Comparison of ENCODE assay signal across 9 cellular contexts in the genomic region with DNA sequence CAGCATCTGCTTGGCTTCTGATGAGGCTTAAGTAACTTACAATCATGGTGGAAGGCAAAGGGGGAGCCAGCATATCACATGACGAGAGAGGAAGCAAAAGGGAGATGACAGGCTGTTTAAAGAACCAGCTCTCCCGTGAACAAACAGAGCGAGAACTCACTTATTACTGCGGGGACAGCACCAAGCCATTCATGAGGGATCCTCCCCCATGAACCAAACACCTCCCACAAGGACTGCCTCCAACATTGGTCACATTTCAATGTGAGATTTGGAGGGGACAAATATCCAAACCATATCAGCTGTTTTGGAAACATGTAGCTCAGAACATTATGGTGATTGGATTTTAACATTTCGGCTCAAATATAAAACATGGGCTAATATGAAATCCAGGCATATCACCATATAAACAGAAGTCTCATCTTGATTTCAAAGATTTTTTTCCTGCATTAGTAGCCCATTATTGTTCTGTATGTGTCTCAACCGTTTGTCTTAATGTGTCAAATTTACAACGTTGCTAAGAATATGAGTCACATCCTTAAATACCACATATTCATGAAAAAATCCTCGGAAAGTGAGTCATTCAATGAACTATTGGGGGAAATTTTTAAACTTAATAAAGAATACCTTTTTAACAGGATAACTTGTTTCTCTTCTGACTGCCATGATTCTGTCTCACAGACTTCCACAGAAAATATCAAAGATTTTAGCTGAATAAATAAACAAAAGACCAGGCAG.
A peak's percentile ranks its signal among the peaks of the same experiment; 100 is the strongest.
DNase-seq lines count a peak whose midpoint lies in the region; ATAC-seq and TF ChIP-seq lines count a peak whose summit lies in the region.
"Had no signal": no experiment of that assay in that cellular context is flagged by ENCODE, and none has a peak within 500 bp of the region (broad histone marks: within the 10 kb centered on the region; RNA-seq: fewer than 3 reads in every experiment).

No MANE protein-coding gene starts in this region.

- no peaks in the 10 kb centered on the region for H3K4me1 Mint-ChIP-seq in activated T-helper 1 cell treated with anti-CD3 and anti-CD28 coated beads, Interleukin-12 subunit alpha, Interleukin-12 subunit beta, Interleukin-2, Interleukin-4 antibody, amounts not matched to agents 30 ng/mL and 10 ng/mL and 1 ng/mL, durations not matched to agents 14 hours and 24 hours and 36 hours (ENCODE audit: low read depth)
- no peaks in the 10 kb centered on the region for H3K4me1 Mint-ChIP-seq in CD14-positive monocyte
- H3K4me1 Mint-ChIP-seq: activated CD8-positive, alpha-beta memory T cell treated with anti-CD3 and anti-CD28 coated beads, Interleukin-2, amount 10 ng/mL, durations not matched to agents 7 days and 5 days had no signal

- H3K9me3 Mint-ChIP-seq in activated T-helper 1 cell treated with anti-CD3 and anti-CD28 coated beads, Interleukin-12 subunit alpha, Interleukin-12 subunit beta, Interleukin-2, Interleukin-4 antibody, amounts not matched to agents 30 ng/mL and 10 ng/mL and 1 ng/mL, durations not matched to agents 14 hours and 24 hours and 36 hours, result no peaks in the 10 kb centered on the region
- peaks cover 0 to 6% (median 2%) of the 10 kb centered on the region in 7 donors for H3K9me3 Mint-ChIP-seq in CD14-positive monocyte

- H3K27ac Mint-ChIP-seq in activated T-helper 1 cell treated with anti-CD3 and anti-CD28 coated beads, Interleukin-12 subunit alpha, Interleukin-12 subunit beta, Interleukin-2, Interleukin-4 antibody, amounts not matched to agents 30 ng/mL and 10 ng/mL and 1 ng/mL, durations not matched to agents 14 hours and 24 hours and 36 hours, result no peak overlapping the region
- H3K27ac Mint-ChIP-seq in CD14-positive monocyte, result peak overlapping the region in 1 of 7 donors; percentile 15
- H3K27ac Mint-ChIP-seq: activated CD8-positive, alpha-beta memory T cell treated with anti-CD3 and anti-CD28 coated beads, Interleukin-2, amount 10 ng/mL, durations not matched to agents 7 days and 5 days had no signal

- no peaks in the 10 kb centered on the region for H3K36me3 Mint-ChIP-seq in activated T-helper 1 cell treated with anti-CD3 and anti-CD28 coated beads, Interleukin-12 subunit alpha, Interleukin-12 subunit beta, Interleukin-2, Interleukin-4 antibody, amounts not matched to agents 30 ng/mL and 10 ng/mL and 1 ng/mL, durations not matched to agents 14 hours and 24 hours and 36 hours (ENCODE audit: low read depth)
- no peaks in the 10 kb centered on the region for H3K36me3 Mint-ChIP-seq in CD14-positive monocyte
- H3K36me3 Mint-ChIP-seq: activated CD8-positive, alpha-beta memory T cell treated with anti-CD3 and anti-CD28 coated beads, Interleukin-2, amount 10 ng/mL, durations not matched to agents 7 days and 5 days had no signal

- peak; percentile 49 for ATAC-seq in GM18907 (IDR thresholded peaks at IDR 0.05; ENCODE audit: unreplicated experiment)
- ATAC-seq in HG02981 (IDR thresholded peaks at IDR 0.05; ENCODE audit: unreplicated experiment), result peak; percentile 44
- no peak for ATAC-seq in HG03175 (IDR thresholded peaks at IDR 0.05; ENCODE audit: unreplicated experiment)
- ATAC-seq: activated CD8-positive, alpha-beta memory T cell treated with anti-CD3 and anti-CD28 coated beads, Interleukin-2, amount 10 ng/mL, durations not matched to agents 7 days and 5 days; right lobe of liver had no signal

- H3K27me3 Mint-ChIP-seq in activated T-helper 1 cell treated with anti-CD3 and anti-CD28 coated beads, Interleukin-12 subunit alpha, Interleukin-12 subunit beta, Interleukin-2, Interleukin-4 antibody, amounts not matched to agents 30 ng/mL and 10 ng/mL and 1 ng/mL, durations not matched to agents 14 hours and 24 hours and 36 hours (ENCODE audit: insufficient read depth), result no peaks in the 10 kb centered on the region
- peaks cover 0 to 1% (median 0%) of the 10 kb centered on the region in 3 donors for H3K27me3 Mint-ChIP-seq in CD14-positive monocyte (ENCODE audit: low read depth in 3 of 3)
- H3K27me3 Mint-ChIP-seq: activated CD8-positive, alpha-beta memory T cell treated with anti-CD3 and anti-CD28 coated beads, Interleukin-2, amount 10 ng/mL, durations not matched to agents 7 days and 5 days had no signal

- intact Hi-C loops in activated T-helper 1 cell treated with anti-CD3 and anti-CD28 coated beads, Interleukin-12 subunit alpha, Interleukin-12 subunit beta, Interleukin-2, Interleukin-4 antibody, amounts not matched to agents 30 ng/mL and 10 ng/mL and 1 ng/mL, durations not matched to agents 14 hours and 24 hours and 36 hours (cut with micrococcal nuclease), result no loop called here
- intact Hi-C loops in CD14-positive monocyte (cut with micrococcal nuclease), result no loop called here

- DNase-seq in activated T-helper 1 cell treated with anti-CD3 and anti-CD28 coated beads, Interleukin-12 subunit alpha, Interleukin-12 subunit beta, Interleukin-2, Interleukin-4 antibody, amounts not matched to agents 30 ng/mL and 10 ng/mL and 1 ng/mL, durations not matched to agents 14 hours and 24 hours and 36 hours (ENCODE audit: low spot score), result no peak
- peak; percentile 89 for DNase-seq in pulmonary artery endothelial cell (ENCODE audit: low read depth, low spot score)
- no peak for DNase-seq in CD14-positive monocyte (ENCODE audit: low spot score)
- DNase-seq in NCI-H69 (lab: John Stamatoyannopoulos, UW), result no peak
- DNase-seq: activated CD8-positive, alpha-beta memory T cell treated with anti-CD3 and anti-CD28 coated beads, Interleukin-2, amount 10 ng/mL, durations not matched to agents 7 days and 5 days; right lobe of liver had no signal

- no peak for TF ChIP-seq CTCF in CD14-positive monocyte (IDR thresholded peaks at IDR 0.05)

- H3K4me3 Mint-ChIP-seq in activated T-helper 1 cell treated with anti-CD3 and anti-CD28 coated beads, Interleukin-12 subunit alpha, Interleukin-12 subunit beta, Interleukin-2, Interleukin-4 antibody, amounts not matched to agents 30 ng/mL and 10 ng/mL and 1 ng/mL, durations not matched to agents 14 hours and 24 hours and 36 hours, result peak overlapping the region; percentile 19
- H3K4me3 Mint-ChIP-seq in CD14-positive monocyte, result no peak overlapping the region
- H3K4me3 Mint-ChIP-seq: activated CD8-positive, alpha-beta memory T cell treated with anti-CD3 and anti-CD28 coated beads, Interleukin-2, amount 10 ng/mL, durations not matched to agents 7 days and 5 days had no signal
